Comparison of ENCODE assay signal across 10 cellular contexts in genomic region chr11:27233654-27234042, GRCh38.
DNase-seq lines count a peak whose midpoint lies in the region; ATAC-seq and TF ChIP-seq lines count a peak whose summit lies in the region.
"Had no signal": no experiment of that assay in that cellular context is flagged by ENCODE, and none has a peak within 500 bp of the region (broad histone marks: within the 10 kb centered on the region; RNA-seq: fewer than 3 reads in every experiment).

No MANE protein-coding gene starts in this region.

- no peaks in the 10 kb centered on the region for H3K9me3 Mint-ChIP-seq in natural killer cell treated with Interleukin-12 subunit alpha and Interleukin-12 subunit beta and Interleukin-15 and Interleukin-18, amount 100 ng/mL, for 72 hours

- H3K27ac Mint-ChIP-seq in natural killer cell treated with Interleukin-12 subunit alpha and Interleukin-12 subunit beta and Interleukin-15 and Interleukin-18, amount 100 ng/mL, for 72 hours: no peak overlapping the region

- ATAC-seq in GM21447 (IDR thresholded peaks at IDR 0.05; ENCODE audit: unreplicated experiment) (peak; percentile 19), HG03521 (IDR thresholded peaks at IDR 0.05; ENCODE audit: unreplicated experiment) (peak; percentile 12)
- ATAC-seq in natural killer cell treated with Interleukin-12 subunit alpha and Interleukin-12 subunit beta and Interleukin-15 and Interleukin-18, amount 100 ng/mL, for 72 hours: no peak

- H3K27me3 ChIP-seq in right atrium auricular region: no peaks in the 10 kb centered on the region
- H3K27me3 ChIP-seq: esophagus muscularis mucosa had no signal

- no peaks in the 10 kb centered on the region for H3K36me3 ChIP-seq in right atrium auricular region
- H3K36me3 ChIP-seq: esophagus muscularis mucosa had no signal

- H3K4me1 ChIP-seq in right atrium auricular region: peaks cover 0 to 9% of the 10 kb centered on the region in 2 donors
- H3K4me1 ChIP-seq: parathyroid adenoma had no signal

- no peak overlapping the region for H3K4me3 Mint-ChIP-seq in natural killer cell treated with Interleukin-12 subunit alpha and Interleukin-12 subunit beta and Interleukin-15 and Interleukin-18, amount 100 ng/mL, for 72 hours

- no peaks in the 10 kb centered on the region for H3K36me3 Mint-ChIP-seq in natural killer cell treated with Interleukin-12 subunit alpha and Interleukin-12 subunit beta and Interleukin-15 and Interleukin-18, amount 100 ng/mL, for 72 hours

- H3K4me3 ChIP-seq in right atrium auricular region: no peak overlapping the region
- H3K4me3 ChIP-seq: esophagus muscularis mucosa had no signal

- H3K4me1 Mint-ChIP-seq in natural killer cell treated with Interleukin-12 subunit alpha and Interleukin-12 subunit beta and Interleukin-15 and Interleukin-18, amount 100 ng/mL, for 72 hours (ENCODE audit: low read depth in 2 of 2): no peaks in the 10 kb centered on the region

- H3K27me3 Mint-ChIP-seq in natural killer cell treated with Interleukin-12 subunit alpha and Interleukin-12 subunit beta and Interleukin-15 and Interleukin-18, amount 100 ng/mL, for 72 hours: peaks cover under 1 to 5% of the 10 kb centered on the region in 2 donors

- no peak for TF ChIP-seq CTCF in right atrium auricular region (IDR thresholded peaks at IDR 0.05)

- DNase-seq in DMS 273 (lab: John Stamatoyannopoulos, UW; ENCODE audit: unreplicated experiment) (peak; percentile 79), right atrium auricular region (ENCODE audit: low spot score) (no peak), NCI-H187 treated with DMSO at 0.1 percent for 48 hours (lab: John Stamatoyannopoulos, UW) (no peak), SW480 (ENCODE audit: low spot score) (no peak)
- no peak for DNase-seq in natural killer cell treated with Interleukin-12 subunit alpha and Interleukin-12 subunit beta and Interleukin-15 and Interleukin-18, amount 100 ng/mL, for 72 hours (ENCODE audit: low spot score)
- no peak for DNase-seq in stimulated activated CD4-positive, alpha-beta T cell treated with anti-CD3 and anti-CD28 coated beads, Interleukin-12 subunit alpha, Interleukin-12 subunit beta, amount 100 ng/mL, for 4 hours

- peak overlapping the region; percentile 13 to 64 for H3K27ac ChIP-seq in right atrium auricular region
- H3K27ac ChIP-seq: esophagus muscularis mucosa, parathyroid adenoma had no signal

- H3K9me3 ChIP-seq in right atrium auricular region: no peaks in the 10 kb centered on the region
- H3K9me3 ChIP-seq: esophagus muscularis mucosa had no signal

Comparison
In these comparisons a context has a peak if more than half of its experiments do, and no peak if none do; other contexts are left out.
1. ATAC-seq: peak in GM21447 (single experiment) and HG03521 (single experiment); none in natural killer cell treated with Interleukin-12 subunit alpha and Interleukin-12 subunit beta and Interleukin-15 and Interleukin-18, amount 100 ng/mL, for 72 hours (0 of 2).